ENCODE assay signal across 10 cellular contexts in the genomic region with DNA sequence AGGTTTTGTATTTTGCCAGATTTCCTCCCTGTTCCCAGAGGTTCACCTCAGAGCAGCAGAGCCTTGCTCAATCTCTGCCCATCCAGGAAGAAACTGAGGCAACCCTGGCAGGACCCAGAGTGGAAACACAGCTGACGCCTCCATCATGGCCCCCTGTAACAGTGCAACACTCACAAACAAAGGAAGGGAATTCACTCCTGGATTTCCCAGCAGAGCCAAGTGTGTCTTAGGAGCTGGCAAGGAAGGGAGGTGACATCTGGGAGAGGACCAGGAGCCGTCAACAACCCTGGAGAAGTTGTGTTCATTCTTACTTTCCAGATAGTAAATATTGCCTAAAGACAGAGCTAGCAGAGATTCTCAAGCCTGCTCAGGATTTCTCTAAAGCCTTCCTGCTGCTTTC.
DNase-seq lines count a peak whose midpoint lies in the region; ATAC-seq and TF ChIP-seq lines count a peak whose summit lies in the region.
"Had no signal": no experiment of that assay in that cellular context is flagged by ENCODE, and none has a peak within 500 bp of the region (broad histone marks: within the 10 kb centered on the region; RNA-seq: fewer than 3 reads in every experiment).

No MANE protein-coding gene starts in this region.

- TF ChIP-seq CTCF in brain (conservative IDR thresholded peaks at IDR 0.05), result no peak
- TF ChIP-seq CTCF in upper lobe of right lung (IDR thresholded peaks at IDR 0.05), result no peak

- no peaks in the 10 kb centered on the region for H3K27me3 Mint-ChIP-seq in activated naive CD4-positive, alpha-beta T cell treated with anti-CD3 and anti-CD28 coated beads, Interleukin-2, amount 50 U/mL, for 24 hours
- H3K27me3 Mint-ChIP-seq in brain, result no peaks in the 10 kb centered on the region

- no peak overlapping the region for H3K4me3 Mint-ChIP-seq in activated naive CD4-positive, alpha-beta T cell treated with anti-CD3 and anti-CD28 coated beads, Interleukin-2, amount 50 U/mL, for 24 hours
- H3K4me3 Mint-ChIP-seq in brain, result peak overlapping the region in 4 of 5 experiments; percentile 44 to 66 (median 59)

- no peaks in the 10 kb centered on the region for H3K36me3 Mint-ChIP-seq in activated naive CD4-positive, alpha-beta T cell treated with anti-CD3 and anti-CD28 coated beads, Interleukin-2, amount 50 U/mL, for 24 hours
- no peaks in the 10 kb centered on the region for H3K36me3 Mint-ChIP-seq in brain

- no peaks in the 10 kb centered on the region for H3K27me3 ChIP-seq in muscle layer of duodenum (ENCODE audit: low read depth, low read length)
- H3K27me3 ChIP-seq in upper lobe of right lung, result no peaks in the 10 kb centered on the region

- no peaks in the 10 kb centered on the region for H3K9me3 Mint-ChIP-seq in activated naive CD4-positive, alpha-beta T cell treated with anti-CD3 and anti-CD28 coated beads, Interleukin-2, amount 50 U/mL, for 24 hours
- no peaks in the 10 kb centered on the region for H3K9me3 Mint-ChIP-seq in brain
- H3K9me3 Mint-ChIP-seq: activated T-cell treated with anti-CD3 and anti-CD28 coated beads, Interleukin-2, amount 50 U/mL, for 4 hours had no signal

- peak overlapping the region; percentile 71 for H3K27ac Mint-ChIP-seq in activated naive CD4-positive, alpha-beta T cell treated with anti-CD3 and anti-CD28 coated beads, Interleukin-2, amount 50 U/mL, for 24 hours
- peak overlapping the region; percentile 94 to 100 (median 98) for H3K27ac Mint-ChIP-seq in brain

- H3K9me3 ChIP-seq in muscle layer of duodenum (ENCODE audit: control insufficient read depth in 1 of 2, low read length in 2 of 2) (no peaks in the 10 kb centered on the region), upper lobe of right lung (no peaks in the 10 kb centered on the region)

- ATAC-seq in upper lobe of right lung (no peak), HG03196 (IDR thresholded peaks at IDR 0.05; ENCODE audit: unreplicated experiment) (no peak), GM18861 (IDR thresholded peaks at IDR 0.05; ENCODE audit: unreplicated experiment) (no peak)
- ATAC-seq: activated T-cell treated with anti-CD3 and anti-CD28 coated beads, Interleukin-2, amount 50 U/mL, for 4 hours had no signal

- H3K4me1 ChIP-seq in muscle layer of duodenum (ENCODE audit: control insufficient read depth in 1 of 2, insufficient read depth in 2 of 2, low read length in 2 of 2) (peaks cover 20 to 44% of the 10 kb centered on the region in 2 donors), upper lobe of right lung (peaks cover 58% of the 10 kb centered on the region)

- H3K36me3 ChIP-seq in muscle layer of duodenum (ENCODE audit: control insufficient read depth in 1 of 2, insufficient read depth in 2 of 2, low read length in 2 of 2), result no peaks in the 10 kb centered on the region
- no peaks in the 10 kb centered on the region for H3K36me3 ChIP-seq in upper lobe of right lung

- H3K4me1 Mint-ChIP-seq in activated naive CD4-positive, alpha-beta T cell treated with anti-CD3 and anti-CD28 coated beads, Interleukin-2, amount 50 U/mL, for 24 hours, result peaks cover 63% of the 10 kb centered on the region
- H3K4me1 Mint-ChIP-seq in brain, result peaks cover 86% of the 10 kb centered on the region

- H3K4me3 ChIP-seq in muscle layer of duodenum (ENCODE audit: low read depth in 1 of 2, low read length in 2 of 2) (no peak overlapping the region), upper lobe of right lung (no peak overlapping the region)

- no peak for DNase-seq in activated naive CD4-positive, alpha-beta T cell (lab: John Stamatoyannopoulos, UW)
- no peak for DNase-seq in upper lobe of right lung
- DNase-seq in ACHN, result no peak
- DNase-seq: activated T-cell treated with anti-CD3 and anti-CD28 coated beads, Interleukin-2, amount 50 U/mL, for 4 hours had no signal

- intact Hi-C loops in upper lobe of right lung (cut with DNase I), result loop anchor here (10.0 kb wide), 1 partner anchor 70 kb away; a partner anchor contains a TSS

- H3K27ac ChIP-seq in muscle layer of duodenum (ENCODE audit: low read length) (peak overlapping the region; percentile 43), upper lobe of right lung (peak overlapping the region; percentile 95)
- H3K27ac ChIP-seq: C4-2B had no signal

- in situ Hi-C loops in ACHN (cut with HindIII; ENCODE audit: low pct_ligation_motif_present, low pct_unique_long_range_greater_than_20kb, low sequenced_read_pairs), result no loop called here
